1 cellular context compared by ENCODE assay signal in the genomic region with DNA sequence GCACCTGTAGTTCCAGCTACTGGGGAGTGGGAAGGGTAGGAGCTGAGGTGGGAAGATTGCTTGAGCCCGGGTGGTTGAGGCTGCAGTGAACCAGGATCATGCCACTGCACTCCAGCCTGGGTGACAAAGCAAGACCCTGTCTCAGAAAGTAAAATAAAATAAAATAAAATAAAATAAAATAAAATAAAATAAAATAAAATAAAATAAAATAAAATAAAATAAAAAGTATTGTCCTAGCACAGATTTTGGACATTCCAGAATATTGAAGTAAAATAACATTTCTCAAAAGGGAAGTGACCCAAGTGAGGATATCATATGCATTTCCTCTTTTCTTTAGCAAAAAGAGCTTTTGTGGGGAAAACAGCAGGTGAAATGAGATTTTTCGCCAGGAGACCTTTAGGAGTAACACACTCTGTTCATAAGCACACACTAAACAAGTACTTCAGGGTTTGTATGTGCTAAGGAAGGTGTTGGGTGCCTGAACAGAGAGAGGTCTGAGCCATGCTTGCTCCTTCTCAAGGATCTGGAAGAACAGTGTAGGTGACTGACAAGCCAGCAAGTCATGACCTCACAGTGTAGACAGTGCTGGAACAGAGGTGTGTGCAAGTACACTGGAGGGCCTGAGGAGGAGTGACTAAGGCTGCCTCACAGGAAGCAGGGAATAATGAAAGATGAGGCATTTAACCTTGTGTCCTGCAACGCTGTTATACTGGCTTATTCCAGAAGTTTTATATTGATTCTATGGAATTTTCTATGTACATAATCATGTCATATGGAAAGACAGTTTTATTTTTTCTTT.
TF ChIP-seq lines count a peak whose summit lies in the region.

No MANE protein-coding gene starts in this region.

TF ChIP-seq in IMR-90, 13 proteins besides CTCF, POLR2A, EP300 and RAD21:
- TF ChIP-seq SMC3 (IDR thresholded peaks at IDR 0.05; ENCODE audit: low read depth, low read length) (no peak), MAFK (IDR thresholded peaks at IDR 0.05; ENCODE audit: low read depth, low read length) (no peak), RFX5 (IDR thresholded peaks at IDR 0.05; ENCODE audit: low read depth, low read length) (no peak), CHD1 (IDR thresholded peaks at IDR 0.05; ENCODE audit: low read depth, low read length) (no peak), CEBPB (IDR thresholded peaks at IDR 0.05; ENCODE audit: low read depth, low read length) (no peak), USF2 (IDR thresholded peaks at IDR 0.05; ENCODE audit: low read depth, low read length) (no peak), ELK1 (IDR thresholded peaks at IDR 0.05; ENCODE audit: borderline replicate concordance, low read depth, low read length) (no peak), MAZ (IDR thresholded peaks at IDR 0.05; ENCODE audit: borderline replicate concordance, low read depth, low read length) (no peak), BHLHE40 (IDR thresholded peaks at IDR 0.05; ENCODE audit: low read depth, low read length) (no peak), MXI1 (IDR thresholded peaks at IDR 0.05; ENCODE audit: borderline replicate concordance, low read depth, low read length) (no peak), NFE2L2 (IDR thresholded peaks at IDR 0.05; ENCODE audit: low read depth, low read length) (no peak), RCOR1 (IDR thresholded peaks at IDR 0.05; ENCODE audit: insufficient replicate concordance, low read length) (no peak), FOS (IDR thresholded peaks at IDR 0.05; ENCODE audit: low read depth, low read length) (no peak)
